In genomic region chr3:151918253-151919029, GRCh38 we compare ENCODE assay signal across 8 cellular contexts. TPM values are rescaled to one million over a fixed set of nuclear protein-coding genes. Genes with fewer than 3 reads are reported as not detected.
DNase-seq lines count a peak whose midpoint lies in the region; ATAC-seq and TF ChIP-seq lines count a peak whose summit lies in the region.

No MANE protein-coding gene starts in this region.

- no peak overlapping the region for H2BK15ac ChIP-seq in mesendoderm (replicated peaks; ENCODE audit: low read depth)

- H2AK5ac ChIP-seq in mesendoderm (ENCODE audit: low read length) = no peak overlapping the region

- H3K4me3 ChIP-seq in OCI-LY3 (ENCODE audit: low read length) = no peak overlapping the region
- H3K4me3 ChIP-seq in mesendoderm (ENCODE audit: low read length) = no peak overlapping the region

- no peak overlapping the region for H2AFZ ChIP-seq in OCI-LY3 (ENCODE audit: low read depth, low read length)

- H2BK120ac ChIP-seq in mesendoderm (ENCODE audit: low read depth, low read length) = no peak overlapping the region

- no peak overlapping the region for H4K8ac ChIP-seq in mesendoderm (ENCODE audit: low read depth, low read length)

- no peak overlapping the region for H3K4me2 ChIP-seq in OCI-LY3 (ENCODE audit: low read length)
- H3K4me2 ChIP-seq in mesendoderm (ENCODE audit: low read length) = no peak overlapping the region

- ATAC-seq in GM18519 (IDR thresholded peaks at IDR 0.05; ENCODE audit: low FRiP score, unreplicated experiment) = peak; percentile 44

- no peaks in the 10 kb centered on the region for H3K9me3 ChIP-seq in OCI-LY3 (ENCODE audit: insufficient read depth, low read length)

- no peaks in the 10 kb centered on the region for H4K20me1 ChIP-seq in OCI-LY3 (ENCODE audit: insufficient read depth, low read length)

- no peaks in the 10 kb centered on the region for H3K79me2 ChIP-seq in OCI-LY3 (ENCODE audit: low read length)
- no peaks in the 10 kb centered on the region for H3K79me2 ChIP-seq in mesendoderm (ENCODE audit: control insufficient read depth, insufficient read depth, low read length)

- H3K36me3 ChIP-seq in OCI-LY3 (replicated peaks; ENCODE audit: low read depth, low read length) (no peaks in the 10 kb centered on the region), mesendoderm (ENCODE audit: control insufficient read depth, insufficient read depth, low read length) (no peaks in the 10 kb centered on the region)

- no peak overlapping the region for H3K18ac ChIP-seq in mesendoderm (ENCODE audit: low read length)

- H2BK5ac ChIP-seq in mesendoderm (ENCODE audit: low read length) = no peak overlapping the region

- H3K4me1 ChIP-seq in OCI-LY3 (ENCODE audit: low read length) = no peaks in the 10 kb centered on the region
- H3K4me1 ChIP-seq in mesendoderm (ENCODE audit: control insufficient read depth, low read depth, low read length) = no peaks in the 10 kb centered on the region

- peak; percentile 78 for TF ChIP-seq CTCF in OCI-LY3 (IDR thresholded peaks at IDR 0.05; ENCODE audit: low read depth, low read length)

- no peak overlapping the region for H4K5ac ChIP-seq in mesendoderm (ENCODE audit: low read length)

- no peak overlapping the region for H3K9ac ChIP-seq in OCI-LY3 (ENCODE audit: low read length)
- H3K9ac ChIP-seq in mesendoderm (ENCODE audit: low read length) = no peak overlapping the region

- no CpG with 5 or more reads among the region's 5 CpGs for WGBS in mesendoderm (ENCODE audit: extremely low coverage, insufficient coverage, low lambda C conversion rate)

- H3K23ac ChIP-seq in mesendoderm (ENCODE audit: low read length) = no peak overlapping the region

- H3K27ac ChIP-seq in OCI-LY3 (ENCODE audit: low read length) = no peak overlapping the region
- H3K27ac ChIP-seq in mesendoderm (ENCODE audit: low read depth, low read length) = no peak overlapping the region

- peak; percentile 30 for DNase-seq in AG20443 (ENCODE audit: low spot score)
- peak; percentile 20 for DNase-seq in HuH-7 (ENCODE audit: low spot score)
- peak; percentile 83 for DNase-seq in dermis blood vessel endothelial cell
- peak; percentile 54 for DNase-seq in mesendoderm
- no peak for DNase-seq in activated naive CD4-positive, alpha-beta T cell (lab: John Stamatoyannopoulos, UW)
- no peak for DNase-seq in stimulated activated CD4-positive, alpha-beta T cell treated with anti-CD3 and anti-CD28 coated beads, Interleukin-4, amount 100 ng/mL, for 1 hour

- no peak overlapping the region for H3K4ac ChIP-seq in mesendoderm (ENCODE audit: low read depth, low read length)

- H3K27me3 ChIP-seq in OCI-LY3 (ENCODE audit: low read depth, low read length) = no peaks in the 10 kb centered on the region
- H3K27me3 ChIP-seq in mesendoderm (ENCODE audit: insufficient read depth, low read length, poor library complexity) = no peaks in the 10 kb centered on the region

- H3K56ac ChIP-seq in mesendoderm (ENCODE audit: low read length) = no peak overlapping the region

- H3K79me1 ChIP-seq in mesendoderm (ENCODE audit: low read length) = no peaks in the 10 kb centered on the region

RNA-seq across cellular contexts. Expression of gene SUCNR1, which starts 45.0 kb away (rescaled TPM):
- total RNA-seq in dermis blood vessel endothelial cell = under 0.01 TPM in 1 of 2 replicates, not detected in the other
- polyA plus RNA-seq in mesendoderm (2013, experiment 1 of 2) = not detected
- not detected for polyA plus RNA-seq in mesendoderm (2013, experiment 2 of 2)

Comparison
In these comparisons a context has a peak if more than half of its experiments do, and no peak if none do; other contexts are left out.
1. DNase-seq: peak in AG20443 (single experiment), HuH-7 (single experiment), dermis blood vessel endothelial cell (single experiment) and mesendoderm (single experiment); none in activated naive CD4-positive, alpha-beta T cell (0 of 4) and stimulated activated CD4-positive, alpha-beta T cell treated with anti-CD3 and anti-CD28 coated beads, Interleukin-4, amount 100 ng/mL, for 1 hour (single experiment).